Comparison of ENCODE assay signal across 11 cellular contexts in genomic region chr20:571754-572331, GRCh38. TPM values are rescaled to one million over a fixed set of nuclear protein-coding genes. Genes with fewer than 3 reads are reported as not detected.
A peak's percentile ranks its signal among the peaks of the same experiment; 100 is the strongest.
DNase-seq lines count a peak whose midpoint lies in the region; ATAC-seq, FAIRE-seq and TF ChIP-seq lines count a peak whose summit lies in the region.
"Had no signal": no experiment of that assay in that cellular context is flagged by ENCODE, and none has a peak within 500 bp of the region (broad histone marks: within the 10 kb centered on the region; RNA-seq: fewer than 3 reads in every experiment).

No MANE protein-coding gene starts in this region.

- TF ChIP-seq POLR2A in K562 (conservative IDR thresholded peaks at IDR 0.05) (no peak), stomach (IDR thresholded peaks at IDR 0.05) (no peak)

- no peaks in the 10 kb centered on the region for H3K9me3 Mint-ChIP-seq in T-cell
- H3K9me3 Mint-ChIP-seq: activated naive CD8-positive, alpha-beta T cell treated with anti-CD3 and anti-CD28 coated beads, Interleukin-2, amount 50 U/mL, for 24 hours had no signal

- no peak for FAIRE-seq in K562 (lab: Jason Lieb, UNC)

- TF ChIP-seq RAD21 in K562 (CRISPR knock-in tag; conservative IDR thresholded peaks at IDR 0.05 in 1 of 2, IDR thresholded peaks at IDR 0.05 in 1 of 2): no peak

- peaks cover 40 to 50% of the 10 kb centered on the region in 2 donors for H3K27me3 Mint-ChIP-seq in T-cell

- TF ChIP-seq EP300 in K562 (IDR thresholded peaks at IDR 0.05; ENCODE audit: low read length) (no peak), stomach (IDR thresholded peaks at IDR 0.05) (no peak)

- WGBS in HUES64: 23% methylated on average over 23 of the region's 23 CpGs
- 31% methylated on average over 14 of the region's 23 CpGs for WGBS in K562 (ENCODE audit: insufficient coverage, low coverage, missing lambda C conversion rate)
- 7 to 21% (median 15%) methylated on average over 18 to 23 of the region's 23 CpGs for WGBS in stomach, 5 donors

- 0 out of 2 replicates have a peak overlapping the region, but pooled peaks have one; percentile 11 for H3K27ac ChIP-seq in HUES64 (ENCODE audit: low read depth, low read length)
- no peak overlapping the region for H3K27ac ChIP-seq in K562 (ENCODE audit: extremely low read depth, low read depth, low read length)
- H3K27ac ChIP-seq in stomach: peak overlapping the region in 3 of 5 donors; percentile 7 to 29 (median 20)
- H3K27ac ChIP-seq: neutrophil had no signal

- H3K4me1 Mint-ChIP-seq in T-cell: peaks cover 0 to 13% (median 3%) of the 10 kb centered on the region in 3 donors

- H3K9ac ChIP-seq in HUES64 (ENCODE audit: low read depth, low read length) (no peak overlapping the region), K562 (ENCODE audit: insufficient read depth in 1 of 2, low read depth in 2 of 2, low read length in 2 of 2) (peak overlapping the region in 1 of 2 experiments; percentile 64; a peak in 2 of 4 replicates)

- no peak overlapping the region for H3K4me3 Mint-ChIP-seq in T-cell
- H3K4me3 Mint-ChIP-seq: activated naive CD8-positive, alpha-beta T cell treated with anti-CD3 and anti-CD28 coated beads, Interleukin-2, amount 50 U/mL, for 24 hours had no signal

- H3K9me3 ChIP-seq in HUES64 (ENCODE audit: insufficient read depth, low read depth, low read length) (no peaks in the 10 kb centered on the region), K562 (replicated peaks; ENCODE audit: control insufficient read depth, insufficient read depth, low read depth, low read length) (no peaks in the 10 kb centered on the region), stomach (no peaks in the 10 kb centered on the region)
- H3K9me3 ChIP-seq: neutrophil had no signal

- POLR2A ChIA-PET in K562 (lab: Yijun Ruan, JAX) (interaction anchor here (1.5 kb wide), 1 partner anchor 28 kb away, joined by 6 read pairs; the partner anchor contains the start of gene CSNK2A1), T-cell (lab: Charles Lee) (no interaction called here)

- H3K36me3 Mint-ChIP-seq in T-cell: no peaks in the 10 kb centered on the region

- in situ Hi-C loops in K562 (cut with MboI): no loop called here

- no TSS peak for BruUV-seq in K562 (replicated peaks; lab: Mats Ljungman, UMichigan)

- H3K4me1 ChIP-seq in HUES64 (ENCODE audit: insufficient read depth, low read length) (peaks cover 34% of the 10 kb centered on the region), K562 (replicated peaks in 1 of 2; ENCODE audit: control insufficient read depth in 2 of 2, insufficient read depth in 2 of 2, low read length in 2 of 2) (peaks cover 10 to 23% of the 10 kb centered on the region in 2 experiments; a peak in 4 of 5 replicates), stomach (peaks cover 10 to 21% (median 16%) of the 10 kb centered on the region in 4 donors)

- H3K27me3 ChIP-seq in HUES64 (ENCODE audit: insufficient read depth, low read length): peaks cover 10% of the 10 kb centered on the region
- H3K27me3 ChIP-seq in K562 (ENCODE audit: control insufficient read depth in 2 of 2, insufficient read depth in 2 of 2, low read length in 2 of 2): peaks cover 0 to 4% of the 10 kb centered on the region in 2 experiments; a peak in 1 of 5 replicates
- H3K27me3 ChIP-seq in stomach: peaks cover 3 to 84% (median 38%) of the 10 kb centered on the region in 3 donors

- CTCF ChIA-PET in K562 (lab: Yijun Ruan, JAX; ENCODE audit: low intra/inter-chr PET ratio) (no interaction called here), T-cell (lab: Charles Lee) (interaction anchor here in 1 of 2 donors (0.5 kb wide), 1 partner anchor 156 kb away, joined by 8 read pairs; no protein-coding TSS in a partner anchor)

- H3K36me3 ChIP-seq in HUES64 (ENCODE audit: insufficient read depth, low read length) (no peaks in the 10 kb centered on the region), K562 (ENCODE audit: control insufficient read depth, insufficient read depth, low read length) (no peaks in the 10 kb centered on the region), stomach (no peaks in the 10 kb centered on the region)
- H3K36me3 ChIP-seq: neutrophil had no signal

- H3K9me1 ChIP-seq in K562 (ENCODE audit: control insufficient read depth, insufficient read depth, low read length): no peaks in the 10 kb centered on the region

- H4K20me1 ChIP-seq in K562 (replicated peaks; ENCODE audit: control insufficient read depth, insufficient read depth, low read length): no peaks in the 10 kb centered on the region

- TF ChIP-seq CTCF in K562 (IDR thresholded peaks at IDR 0.05 in 2 of 3, conservative IDR thresholded peaks at IDR 0.05 in 1 of 3; ENCODE audit: insufficient read depth in 2 of 3, low read depth in 1 of 3, low read length in 3 of 3) (no peak), stomach (IDR thresholded peaks at IDR 0.05) (no peak)

- ATAC-seq in K562 (peak; percentile 71), HG03521 (IDR thresholded peaks at IDR 0.05; ENCODE audit: unreplicated experiment) (no peak), T-cell (replicated peaks in 1 of 4) (no peak), HG03025 (IDR thresholded peaks at IDR 0.05; ENCODE audit: low FRiP score, unreplicated experiment) (no peak)
- ATAC-seq: activated naive CD8-positive, alpha-beta T cell treated with anti-CD3 and anti-CD28 coated beads, Interleukin-2, amount 50 U/mL, for 24 hours had no signal

- H3K4me3 ChIP-seq in HUES64 (ENCODE audit: low read length) (no peak overlapping the region), K562 (no peak overlapping the region), stomach (peak overlapping the region in 2 of 4 donors; percentile 2 to 16)

- intact Hi-C loops in K562 (cut with micrococcal nuclease): no loop called here
- intact Hi-C loops in stomach (cut with DNase I; ENCODE audit: low total_unique reads): no loop called here

- DNase-seq in K562 (ENCODE audit: extremely low read depth in 1 of 4, low spot score in 3 of 4) (peak; percentile 32 to 57 (median 45)), iPS-NIHi7 (ENCODE audit: extremely low spot score) (peak; percentile 48), stomach (peak; percentile 51), T-helper 2 cell (no peak), T-cell (no peak)
- DNase-seq: activated naive CD8-positive, alpha-beta T cell treated with anti-CD3 and anti-CD28 coated beads, Interleukin-2, amount 50 U/mL, for 24 hours; NK-92 treated with Interleukin-12 subunit alpha and Interleukin-12 subunit beta, amount 100 ng/mL, for 24 hours had no signal

- H2AFZ ChIP-seq in K562 (ENCODE audit: low read depth, low read length): no peak overlapping the region

- H3K4me2 ChIP-seq in K562 (ENCODE audit: insufficient read depth, low read length): no peak overlapping the region

- no peak overlapping the region for H3K27ac Mint-ChIP-seq in T-cell
- H3K27ac Mint-ChIP-seq: activated naive CD8-positive, alpha-beta T cell treated with anti-CD3 and anti-CD28 coated beads, Interleukin-2, amount 50 U/mL, for 24 hours had no signal

- no peaks in the 10 kb centered on the region for H3K79me2 ChIP-seq in K562 (ENCODE audit: control insufficient read depth, insufficient read depth, low read length)

RNA-seq across cellular contexts. Expression of gene CSNK2A1, which starts 28.3 kb away (rescaled TPM):
- polyA plus RNA-seq in HUES64 (2013, experiment 1 of 2): 117 TPM
- polyA plus RNA-seq in HUES64 (2013, experiment 2 of 2): 127 TPM
- 123 and 330 TPM in 2 replicates for total RNA-seq in K562 (2011; cell fraction: chromatin; rRNA removed; ENCODE audit: low replicate concordance)
- 74.4 and 84.6 TPM in 2 replicates for total RNA-seq in K562 (2011; cell fraction: nucleolus; rRNA removed)
- 187 and 322 TPM in 2 replicates for total RNA-seq in K562 (2011; cell fraction: nucleoplasm; rRNA removed)
- total RNA-seq in K562 (2014; rRNA removed) (81.4 and 88.5 TPM in 2 replicates), K562 (2014; rRNA removed; fragmentation: Illumina TruSeq; extraction: Trizol) (149 and 152 TPM in 2 replicates), K562 (2015; rRNA removed; fragmentation: Illumina TruSeq; extraction: Trizol) (141 and 156 TPM in 2 replicates), K562 (2021) (144 and 150 TPM in 2 replicates), stomach (100 to 1,000 TPM in 1 of 5 donors, 10 to 100 TPM in 4; 24.9 to 164 (median 80.5) TPM), T-cell (10 to 100 TPM; 73.7 to 84.4 (median 77.4) TPM)
- polyA plus RNA-seq in K562 (2011; rRNA removed) (103 and 145 TPM in 2 replicates), K562 (2014; fragmentation: Illumina TruSeq; extraction: Trizol) (188 and 251 TPM in 2 replicates), K562 (2014; fragmentation: Nextera tagmentation; extraction: Ambion mirVana) (100 to 1,000 TPM in 1 of 2 experiments, 10 to 100 TPM in 1; 71.0 to 101 TPM), K562 (2014; rRNA removed) (77.0 and 98.4 TPM in 2 replicates), stomach (10 to 100 TPM; 22.6 to 33.0 (median 26.7) TPM)
- polyA plus RNA-seq in K562 (2011; cell fraction: cytosol; rRNA removed): 87.8 and 148 TPM in 2 replicates
- 75.9 and 131 TPM in 2 replicates for polyA plus RNA-seq in K562 (2011; cell fraction: nucleus; rRNA removed)
- 89.9 and 106 TPM in 2 replicates for polyA plus RNA-seq in K562 (2012)
- polyA minus RNA-seq in K562 (2011; rRNA and poly(A)+ RNA removed): 231 and 302 TPM in 2 replicates
- polyA minus RNA-seq in K562 (2011; cell fraction: cytosol; rRNA and poly(A)+ RNA removed): 105 and 130 TPM in 2 replicates
- polyA minus RNA-seq in K562 (2011; cell fraction: nucleus; rRNA and poly(A)+ RNA removed): 58.4 and 139 TPM in 2 replicates

RNA-seq across cellular contexts. Expression of gene TCF15, which starts 38.3 kb away (rescaled TPM):
- 1.7 TPM for polyA plus RNA-seq in HUES64 (2013, experiment 1 of 2)
- 2.7 TPM for polyA plus RNA-seq in HUES64 (2013, experiment 2 of 2)
- total RNA-seq in K562 (2011; cell fraction: chromatin; rRNA removed; ENCODE audit: low replicate concordance): 0.79 and 1.6 TPM in 2 replicates
- total RNA-seq in K562 (2011; cell fraction: nucleolus; rRNA removed): 1.6 and 2.0 TPM in 2 replicates
- 1.6 and 1.8 TPM in 2 replicates for total RNA-seq in K562 (2011; cell fraction: nucleoplasm; rRNA removed)
- total RNA-seq in K562 (2014; rRNA removed): 2.3 and 4.4 TPM in 2 replicates
- 0.96 and 1.2 TPM in 2 replicates for total RNA-seq in K562 (2014; rRNA removed; fragmentation: Illumina TruSeq; extraction: Trizol)
- 1.2 and 2.0 TPM in 2 replicates for total RNA-seq in K562 (2015; rRNA removed; fragmentation: Illumina TruSeq; extraction: Trizol)
- total RNA-seq in K562 (2021): 3.8 and 5.0 TPM in 2 replicates
- 0.93 and 1.7 TPM in 2 replicates for polyA plus RNA-seq in K562 (2011; rRNA removed)
- 1.8 and 4.0 TPM in 2 replicates for polyA plus RNA-seq in K562 (2011; cell fraction: cytosol; rRNA removed)
- 2.4 and 2.7 TPM in 2 replicates for polyA plus RNA-seq in K562 (2011; cell fraction: nucleus; rRNA removed)
- polyA plus RNA-seq in K562 (2012): 2.4 and 2.8 TPM in 2 replicates
- polyA plus RNA-seq in K562 (2014; fragmentation: Illumina TruSeq; extraction: Trizol): 0.62 and 0.98 TPM in 2 replicates
- polyA plus RNA-seq in K562 (2014; fragmentation: Nextera tagmentation; extraction: Ambion mirVana): under 1 TPM; 0.04 to 0.13 TPM
- polyA plus RNA-seq in K562 (2014; rRNA removed): 4.2 and 4.5 TPM in 2 replicates
- polyA minus RNA-seq in K562 (2011; rRNA and poly(A)+ RNA removed): 0.28 and 0.33 TPM in 2 replicates
- 0.57 and 2.8 TPM in 2 replicates for polyA minus RNA-seq in K562 (2011; cell fraction: cytosol; rRNA and poly(A)+ RNA removed)
- polyA minus RNA-seq in K562 (2011; cell fraction: nucleus; rRNA and poly(A)+ RNA removed): 1.1 and 1.2 TPM in 2 replicates
- total RNA-seq in stomach: under 1 TPM in 1 of 5 donors, not detected in 4; 0.43 TPM
- polyA plus RNA-seq in stomach: under 1 TPM in 2 of 3 donors, not detected in 1; 0.25 to 0.33 TPM
- not detected for total RNA-seq in T-cell

Comparison
In these comparisons a context has a peak if more than half of its experiments do, and no peak if none do; other contexts are left out.
1. DNase-seq: peak in K562 (4 of 4), iPS-NIHi7 (single experiment) and stomach (single experiment); none in T-helper 2 cell (0 of 5) and T-cell (0 of 34).